ENCODE assay signal across 13 cellular contexts in the genomic region with DNA sequence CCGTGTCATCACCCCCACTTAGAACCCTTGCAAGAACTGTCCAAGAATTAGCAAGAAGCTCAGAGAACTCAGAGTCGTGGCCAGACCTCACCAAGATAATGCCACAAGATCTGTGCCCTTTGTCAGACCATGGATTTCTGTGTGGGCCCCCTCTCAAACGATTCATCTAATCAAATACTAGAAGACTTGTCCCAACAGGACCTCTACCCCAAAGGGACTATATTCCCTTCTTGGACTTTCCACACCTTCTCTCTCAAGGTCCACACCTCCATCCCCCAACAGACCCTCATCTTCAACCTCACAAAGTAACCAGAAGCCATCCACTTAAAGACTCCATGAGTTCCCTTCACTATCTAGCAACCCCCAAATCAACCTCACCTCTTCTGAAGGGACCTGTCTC. TPM values are rescaled to one million over a fixed set of nuclear protein-coding genes. Genes with fewer than 3 reads are reported as not detected.
DNase-seq lines count a peak whose midpoint lies in the region; ATAC-seq and TF ChIP-seq lines count a peak whose summit lies in the region.
"Had no signal": no experiment of that assay in that cellular context is flagged by ENCODE, and none has a peak within 500 bp of the region (broad histone marks: within the 10 kb centered on the region; RNA-seq: fewer than 3 reads in every experiment).

No MANE protein-coding gene starts in this region.

- CTCF ChIA-PET in PC-9 (lab: Charles Lee): no interaction called here

- no peak overlapping the region for H4K91ac ChIP-seq in trophoblast cell (ENCODE audit: low read depth, low read length)

- intact Hi-C loops in PC-9 (cut with micrococcal nuclease; ENCODE audit: unreplicated experiment): loop anchor here (5.0 kb wide), 1 partner anchor 406 kb away; a partner anchor contains a TSS

- H3K36me3 ChIP-seq in PC-9 (ENCODE audit: low read depth) (no peaks in the 10 kb centered on the region), trophoblast cell (ENCODE audit: control insufficient read depth in 1 of 2, insufficient read depth in 2 of 2, low read length in 2 of 2) (peaks cover 18 to 25% of the 10 kb centered on the region in 2 experiments), mesendoderm (ENCODE audit: control insufficient read depth, insufficient read depth, low read length) (no peaks in the 10 kb centered on the region)
- H3K36me3 ChIP-seq: pancreas had no signal

- H3K4me1 Mint-ChIP-seq in T-helper 2 cell treated with Interferon-gamma antibody and Interleukin-4, amounts not matched to agents 5 μg/mL and 100 μg/mL, for 36 hours (ENCODE audit: low read depth): peaks cover 24% of the 10 kb centered on the region
- peaks cover 37% of the 10 kb centered on the region for H3K4me1 Mint-ChIP-seq in central memory CD8-positive, alpha-beta T cell

- H3K27me3 Mint-ChIP-seq in T-helper 2 cell treated with Interferon-gamma antibody and Interleukin-4, amounts not matched to agents 5 μg/mL and 100 μg/mL, for 36 hours (ENCODE audit: low read depth): peaks cover 2% of the 10 kb centered on the region
- no peaks in the 10 kb centered on the region for H3K27me3 Mint-ChIP-seq in central memory CD8-positive, alpha-beta T cell

- H4K8ac ChIP-seq in trophoblast cell (ENCODE audit: low read depth, low read length) (no peak overlapping the region), mesendoderm (ENCODE audit: low read depth, low read length) (no peak overlapping the region)

- no peak overlapping the region for H3K56ac ChIP-seq in mesendoderm (ENCODE audit: low read length)

- peaks cover 47% of the 10 kb centered on the region for H3K79me2 ChIP-seq in PC-9 (ENCODE audit: low read depth)
- H3K79me2 ChIP-seq in trophoblast cell (ENCODE audit: control insufficient read depth, insufficient read depth, low read length, poor library complexity): peaks cover 8% of the 10 kb centered on the region
- peaks cover 31% of the 10 kb centered on the region for H3K79me2 ChIP-seq in mesendoderm (ENCODE audit: control insufficient read depth, insufficient read depth, low read length)

- H2BK5ac ChIP-seq in trophoblast cell (ENCODE audit: low read depth, low read length, poor library complexity): no peak overlapping the region
- no peak overlapping the region for H2BK5ac ChIP-seq in mesendoderm (ENCODE audit: low read length)

- TF ChIP-seq CTCF in PC-9 (conservative IDR thresholded peaks at IDR 0.05): no peak

- H3K27ac ChIP-seq in PC-9 (no peak overlapping the region), trophoblast cell (ENCODE audit: low read depth, low read length) (no peak overlapping the region), mesendoderm (ENCODE audit: low read depth, low read length) (no peak overlapping the region)
- H3K27ac ChIP-seq: left lung, pancreas had no signal

- H3K9ac ChIP-seq in trophoblast cell (ENCODE audit: low read length) (no peak overlapping the region), mesendoderm (ENCODE audit: low read length) (no peak overlapping the region)

- H2AK5ac ChIP-seq in trophoblast cell (ENCODE audit: low read length) (no peak overlapping the region), mesendoderm (ENCODE audit: low read length) (no peak overlapping the region)

- no TSS peak for BruUV-seq in PC-9 (replicated peaks; lab: Mats Ljungman, UMichigan)

- H2BK120ac ChIP-seq in trophoblast cell (ENCODE audit: insufficient read depth, low read length, poor library complexity) (no peak overlapping the region), mesendoderm (ENCODE audit: low read depth, low read length) (no peak overlapping the region)

- H2AFZ ChIP-seq in PC-9 (no peak overlapping the region), trophoblast cell (ENCODE audit: insufficient read depth, low read length, poor library complexity) (no peak overlapping the region)

- peaks cover 17% of the 10 kb centered on the region for H3K4me1 ChIP-seq in PC-9 (replicated peaks; ENCODE audit: insufficient read depth)
- H3K4me1 ChIP-seq in trophoblast cell (ENCODE audit: control insufficient read depth in 1 of 2, insufficient read depth in 2 of 2, low read length in 2 of 2): peaks cover 3 to 5% of the 10 kb centered on the region in 2 experiments
- no peaks in the 10 kb centered on the region for H3K4me1 ChIP-seq in mesendoderm (ENCODE audit: control insufficient read depth, low read depth, low read length)

- POLR2A ChIA-PET in PC-9 (lab: Charles Lee; ENCODE audit: unreplicated experiment): no interaction called here

- no peak overlapping the region for H2BK15ac ChIP-seq in mesendoderm (replicated peaks; ENCODE audit: low read depth)

- no peak for ATAC-seq in central memory CD8-positive, alpha-beta T cell (replicated peaks; ENCODE audit: extremely low read depth, poor library complexity, severe bottlenecking)
- no peak for ATAC-seq in GM18858 (IDR thresholded peaks at IDR 0.05; ENCODE audit: unreplicated experiment)
- ATAC-seq: left lung, pancreas had no signal

- H3K9me3 Mint-ChIP-seq in T-helper 2 cell treated with Interferon-gamma antibody and Interleukin-4, amounts not matched to agents 5 μg/mL and 100 μg/mL, for 36 hours: no peaks in the 10 kb centered on the region
- H3K9me3 Mint-ChIP-seq in central memory CD8-positive, alpha-beta T cell: no peaks in the 10 kb centered on the region

- no peak overlapping the region for H3K27ac Mint-ChIP-seq in T-helper 2 cell treated with Interferon-gamma antibody and Interleukin-4, amounts not matched to agents 5 μg/mL and 100 μg/mL, for 36 hours
- peak overlapping the region; percentile 5 for H3K27ac Mint-ChIP-seq in central memory CD8-positive, alpha-beta T cell (ENCODE audit: low read depth)

- H3K9me3 ChIP-seq in PC-9 (ENCODE audit: insufficient read depth, low read depth) (no peaks in the 10 kb centered on the region), trophoblast cell (ENCODE audit: insufficient read depth, low read depth, low read length) (no peaks in the 10 kb centered on the region)
- H3K9me3 ChIP-seq: left lung, pancreas had no signal

- peaks cover 5% of the 10 kb centered on the region for H3K79me1 ChIP-seq in trophoblast cell (ENCODE audit: low read length)
- H3K79me1 ChIP-seq in mesendoderm (ENCODE audit: low read length): peaks cover 19% of the 10 kb centered on the region

- H3K9me2 ChIP-seq in PC-9 (ENCODE audit: insufficient read depth): no peaks in the 10 kb centered on the region

- H4K20me1 ChIP-seq in PC-9 (ENCODE audit: insufficient read depth): peaks cover 50% of the 10 kb centered on the region

- H3K36me3 Mint-ChIP-seq in T-helper 2 cell treated with Interferon-gamma antibody and Interleukin-4, amounts not matched to agents 5 μg/mL and 100 μg/mL, for 36 hours (ENCODE audit: low read depth): peaks cover 8% of the 10 kb centered on the region
- peaks cover 20% of the 10 kb centered on the region for H3K36me3 Mint-ChIP-seq in central memory CD8-positive, alpha-beta T cell (ENCODE audit: insufficient read depth)

- WGBS in trophoblast cell (ENCODE audit: extremely low coverage, insufficient coverage, insufficient read length): no CpG with 5 or more reads among the region's 3 CpGs
- WGBS in mesendoderm (ENCODE audit: extremely low coverage, insufficient coverage, low lambda C conversion rate): no CpG with 5 or more reads among the region's 3 CpGs

- H3F3A ChIP-seq in PC-9 (ENCODE audit: insufficient read depth, low read depth): peaks cover 16% of the 10 kb centered on the region; the same call in 1 of the 2 replicates

- H3K4me3 ChIP-seq in PC-9 (no peak overlapping the region), trophoblast cell (ENCODE audit: low read depth, low read length) (peak overlapping the region; percentile 38), mesendoderm (ENCODE audit: low read length) (no peak overlapping the region)
- H3K4me3 ChIP-seq: pancreas had no signal

- no peak overlapping the region for H2BK12ac ChIP-seq in trophoblast cell (ENCODE audit: low read length)

- no peak overlapping the region for H3K14ac ChIP-seq in trophoblast cell (ENCODE audit: low read length)

- H3K23ac ChIP-seq in trophoblast cell (ENCODE audit: low read length) (no peak overlapping the region), mesendoderm (ENCODE audit: low read length) (no peak overlapping the region)

- H3K4ac ChIP-seq in trophoblast cell (ENCODE audit: low read depth, low read length) (no peak overlapping the region), mesendoderm (ENCODE audit: low read depth, low read length) (no peak overlapping the region)

- H3K18ac ChIP-seq in trophoblast cell (ENCODE audit: low read length): no peak overlapping the region
- H3K18ac ChIP-seq in mesendoderm (ENCODE audit: low read length): no peak overlapping the region

- no peak for DNase-seq in T-helper 2 cell treated with Interferon-gamma antibody and Interleukin-4, amounts not matched to agents 5 μg/mL and 100 μg/mL, for 36 hours (ENCODE audit: low spot score)
- DNase-seq in T-helper 2 cell (no peak), PC-9 (no peak), trophoblast cell (no peak), putamen (ENCODE audit: low spot score) (no peak), mesendoderm (no peak)
- no peak for DNase-seq in central memory CD8-positive, alpha-beta T cell (ENCODE audit: low spot score in 2 of 2)
- DNase-seq: 8988T, activated gamma-delta T cell treated with Interleukin-2 at 50 U/mL for 16 hours, left lung, RPMI8226 had no signal

- H4K5ac ChIP-seq in mesendoderm (ENCODE audit: low read length): no peak overlapping the region

- peak overlapping the region; percentile 84; the same call in 1 of the 2 replicates for H3K4me2 ChIP-seq in PC-9
- H3K4me2 ChIP-seq in trophoblast cell (ENCODE audit: low read length): no peak overlapping the region
- H3K4me2 ChIP-seq in mesendoderm (ENCODE audit: low read length): no peak overlapping the region

- H3K27me3 ChIP-seq in PC-9 (ENCODE audit: insufficient read depth, low read depth): no peaks in the 10 kb centered on the region
- no peaks in the 10 kb centered on the region for H3K27me3 ChIP-seq in trophoblast cell (ENCODE audit: insufficient read depth, low read length)
- no peaks in the 10 kb centered on the region for H3K27me3 ChIP-seq in mesendoderm (ENCODE audit: insufficient read depth, low read length, poor library complexity)
- H3K27me3 ChIP-seq: left lung, pancreas had no signal

- peak overlapping the region; percentile 1 for H3K4me3 Mint-ChIP-seq in T-helper 2 cell treated with Interferon-gamma antibody and Interleukin-4, amounts not matched to agents 5 μg/mL and 100 μg/mL, for 36 hours
- H3K4me3 Mint-ChIP-seq in central memory CD8-positive, alpha-beta T cell: no peak overlapping the region

- H4K12ac ChIP-seq in trophoblast cell (ENCODE audit: low read depth, low read length): no peak overlapping the region

RNA-seq across cellular contexts. Expression of a gene that starts 2.8 kb away (rescaled TPM):
- 47.6 and 49.7 TPM in 2 replicates for total RNA-seq in PC-9 (2021)
- polyA plus RNA-seq in trophoblast cell (2013): 18.5 and 20.5 TPM in 2 replicates
- polyA plus RNA-seq in mesendoderm (2013, experiment 1 of 2): 25.5 TPM
- 24.3 TPM for polyA plus RNA-seq in mesendoderm (2013, experiment 2 of 2)

RNA-seq across cellular contexts. Expression of a gene that starts 19.3 kb away (rescaled TPM):
- total RNA-seq in PC-9 (2021): 0.13 TPM in 1 of 2 replicates, not detected in the other
- 3.1 TPM in 2 replicates for polyA plus RNA-seq in trophoblast cell (2013)
- 2.6 TPM for polyA plus RNA-seq in mesendoderm (2013, experiment 1 of 2)
- polyA plus RNA-seq in mesendoderm (2013, experiment 2 of 2): 2.4 TPM

RNA-seq across cellular contexts. Expression of a gene that starts 48.2 kb away (rescaled TPM):
- total RNA-seq in PC-9 (2021): 49.3 and 53.1 TPM in 2 replicates
- 30.4 and 33.0 TPM in 2 replicates for polyA plus RNA-seq in trophoblast cell (2013)
- 6.4 TPM for polyA plus RNA-seq in mesendoderm (2013, experiment 1 of 2)
- 6.6 TPM for polyA plus RNA-seq in mesendoderm (2013, experiment 2 of 2)
